8 cellular contexts compared by ENCODE assay signal in genomic region chr9:5557606-5558587, GRCh38.
A peak's percentile ranks its signal among the peaks of the same experiment; 100 is the strongest.
DNase-seq lines count a peak whose midpoint lies in the region; ATAC-seq lines count a peak whose summit lies in the region.

No MANE protein-coding gene starts in this region.

- ATAC-seq in HG02623 (IDR thresholded peaks at IDR 0.05; ENCODE audit: unreplicated experiment) = peak; percentile 67
- ATAC-seq in GM18520 (IDR thresholded peaks at IDR 0.05; ENCODE audit: unreplicated experiment) = no peak

- DNase-seq in GM03348 (ENCODE audit: low spot score) (peak; percentile 43), T-helper 22 cell (ENCODE audit: low read depth) (peak; percentile 30), NCI-H2029 (lab: John Stamatoyannopoulos, UW) (no peak), NCI-H2227 (lab: John Stamatoyannopoulos, UW; ENCODE audit: unreplicated experiment) (no peak)
- peak; percentile 26 for DNase-seq in effector CD4-positive, alpha-beta T cell
- peak in 2 of 3 experiments; percentile 2 to 24 for DNase-seq in stimulated activated CD4-positive, alpha-beta T cell treated with anti-CD3 and anti-CD28 coated beads, TNF-alpha, amount 100 ng/mL, for 4 hours (ENCODE audit: low read depth in 3 of 3)

Comparison
In these comparisons a context has a peak if more than half of its experiments do, and no peak if none do; other contexts are left out.
1. DNase-seq: peak in GM03348 (single experiment), T-helper 22 cell (single experiment), effector CD4-positive, alpha-beta T cell (single experiment) and stimulated activated CD4-positive, alpha-beta T cell treated with anti-CD3 and anti-CD28 coated beads, TNF-alpha, amount 100 ng/mL, for 4 hours (2 of 3); none in NCI-H2029 (single experiment) and NCI-H2227 (single experiment).